In the genomic region with DNA sequence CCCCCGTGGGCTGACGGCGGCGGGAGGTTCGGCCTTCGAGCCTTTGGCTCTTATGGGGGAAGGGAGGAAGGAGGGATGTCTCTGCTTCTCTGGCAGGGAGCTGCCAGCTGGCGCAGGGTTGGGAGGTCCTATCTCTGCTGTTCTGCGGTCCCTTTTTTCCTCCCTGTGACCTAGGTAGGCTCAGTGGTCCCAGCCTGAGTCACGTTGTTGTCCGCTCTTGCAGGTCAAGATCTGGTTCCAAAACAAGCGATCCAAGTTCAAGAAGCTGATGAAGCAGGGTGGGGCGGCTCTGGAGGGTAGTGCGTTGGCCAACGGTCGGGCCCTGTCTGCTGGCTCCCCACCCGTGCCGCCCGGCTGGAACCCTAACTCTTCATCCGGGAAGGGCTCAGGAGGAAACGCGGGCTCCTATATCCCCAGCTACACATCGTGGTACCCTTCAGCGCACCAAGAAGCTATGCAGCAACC, we compare ENCODE assay signal across 1 cellular context.
TF ChIP-seq lines count a peak whose summit lies in the region.

No MANE protein-coding gene starts in this region.

TF ChIP-seq in endothelial cell of umbilical vein, 7 proteins besides CTCF, POLR2A, EP300 and RAD21:
- TF ChIP-seq POLR2AphosphoS5 (IDR thresholded peaks at IDR 0.05; ENCODE audit: insufficient read depth, low read depth, low read length) (no peak), MYC (IDR thresholded peaks at IDR 0.05; ENCODE audit: low read depth, low read length) (no peak), EZH2 (IDR thresholded peaks at IDR 0.05; ENCODE audit: borderline replicate concordance, low read depth, low read length, severe bottlenecking) (peak; percentile 86)
